12 cellular contexts compared by ENCODE assay signal in genomic region chr6:132063738-132064137, GRCh38.
A peak's percentile ranks its signal among the peaks of the same experiment; 100 is the strongest.
DNase-seq lines count a peak whose midpoint lies in the region; ATAC-seq, FAIRE-seq and TF ChIP-seq lines count a peak whose summit lies in the region.
"Had no signal": no experiment of that assay in that cellular context is flagged by ENCODE, and none has a peak within 500 bp of the region (broad histone marks: within the 10 kb centered on the region; RNA-seq: fewer than 3 reads in every experiment).

No MANE protein-coding gene starts in this region.

- peak; percentile 32 for DNase-seq in RKO (ENCODE audit: low spot score)
- DNase-seq in fibroblast of pulmonary artery (ENCODE audit: low read depth) = peak; percentile 91
- peak; percentile 79 for DNase-seq in non-pigmented ciliary epithelial cell (ENCODE audit: low read depth)
- no peak for DNase-seq in Ammon's horn (ENCODE audit: low spot score)
- no peak for DNase-seq in NCI-H2196 (lab: John Stamatoyannopoulos, UW; ENCODE audit: unreplicated experiment)
- DNase-seq: aorta, DMS 273 treated with DMSO at 0.1 percent for 48 hours had no signal

- FAIRE-seq in G401.6 (lab: Jason Lieb, UNC) = peak; percentile 98

- H3K4me3 ChIP-seq in fibroblast of pulmonary artery (replicated peaks; ENCODE audit: low read depth, low read length) = no peak overlapping the region
- H3K4me3 ChIP-seq: SJCRH30, uterus had no signal

- ATAC-seq in HG02885 (IDR thresholded peaks at IDR 0.05; ENCODE audit: poor library complexity, unreplicated experiment) (no peak), GM21619 (IDR thresholded peaks at IDR 0.05; ENCODE audit: unreplicated experiment) (no peak)

- no peak for TF ChIP-seq CTCF in fibroblast of pulmonary artery (IDR thresholded peaks at IDR 0.05; ENCODE audit: low read length, missing control alignments)

Comparison
In these comparisons a context has a peak if more than half of its experiments do, and no peak if none do; other contexts are left out.
1. DNase-seq: peak in RKO (single experiment), fibroblast of pulmonary artery (single experiment) and non-pigmented ciliary epithelial cell (single experiment); none in Ammon's horn (single experiment) and NCI-H2196 (single experiment).